Comparison of ENCODE assay signal across 11 cellular contexts in the genomic region with DNA sequence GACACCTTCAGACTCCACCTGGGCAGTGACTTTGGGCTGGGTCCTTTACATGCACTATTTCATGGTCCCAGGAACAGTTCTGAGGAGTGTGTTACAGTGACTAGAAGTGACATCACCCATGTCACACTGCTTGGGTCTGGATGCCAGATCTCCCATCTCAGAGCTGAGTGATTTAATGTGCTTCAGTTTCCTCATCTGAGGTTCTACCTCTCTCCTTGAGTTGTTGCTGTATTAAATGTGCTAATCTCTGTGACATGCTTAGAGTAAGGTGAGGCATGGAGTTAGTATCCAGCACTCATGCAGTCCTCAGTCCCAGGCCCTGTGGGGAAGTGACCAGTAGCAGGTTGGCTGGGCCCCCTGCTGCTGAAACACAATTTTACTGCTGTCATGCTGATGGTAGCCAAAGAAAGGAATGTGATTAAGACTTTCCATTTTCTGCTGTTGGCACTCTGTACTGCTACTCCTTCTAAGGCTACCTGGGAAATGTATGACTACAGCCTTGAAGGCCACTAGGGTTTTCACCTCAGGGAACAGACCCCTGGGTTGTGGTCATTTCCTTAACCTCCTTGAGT.
DNase-seq lines count a peak whose midpoint lies in the region; ATAC-seq and TF ChIP-seq lines count a peak whose summit lies in the region.
"Had no signal": no experiment of that assay in that cellular context is flagged by ENCODE, and none has a peak within 500 bp of the region (broad histone marks: within the 10 kb centered on the region; RNA-seq: fewer than 3 reads in every experiment).

No MANE protein-coding gene starts in this region.

- H3K27ac Mint-ChIP-seq in activated naive CD4-positive, alpha-beta T cell treated with anti-CD3 and anti-CD28 coated beads, Interleukin-2, amount 50 U/mL, for 24 hours = peak overlapping the region; percentile 74
- H3K27ac Mint-ChIP-seq in activated CD4-positive, alpha-beta memory T cell treated with anti-CD3 and anti-CD28 coated beads for 36 hours = peak overlapping the region; percentile 93

- H3K9me3 ChIP-seq in breast epithelium = peaks cover 0 to 9% of the 10 kb centered on the region in 2 donors
- H3K9me3 ChIP-seq: neutrophil had no signal

- H3K27ac ChIP-seq in breast epithelium = no peak overlapping the region
- H3K27ac ChIP-seq: neutrophil had no signal

- H3K4me1 ChIP-seq in breast epithelium = no peaks in the 10 kb centered on the region

- no peak for DNase-seq in activated naive CD4-positive, alpha-beta T cell treated with anti-CD3 and anti-CD28 coated beads, Interleukin-2, amount 50 U/mL, for 16 hours
- DNase-seq in activated CD4-positive, alpha-beta memory T cell treated with anti-CD3 and anti-CD28 coated beads for 36 hours = peak; percentile 61
- peak; percentile 25 for DNase-seq in stimulated activated naive CD8-positive, alpha-beta T cell treated with anti-CD3 and anti-CD28 coated beads, Interleukin-15, Interleukin-2, amounts not matched to agents 100 U/mL and 50 U/mL, for 24 hours
- DNase-seq in breast epithelium (ENCODE audit: low spot score in 2 of 2) (no peak), NCI-H2107 (lab: John Stamatoyannopoulos, UW) (no peak), hypothalamus (lab: John Stamatoyannopoulos, UW) (no peak)
- DNase-seq: AML-193, NCI-H1694 had no signal

- POLR2A ChIA-PET in activated CD4-positive, alpha-beta memory T cell treated with anti-CD3 and anti-CD28 coated beads for 36 hours (lab: Charles Lee) = interaction anchor here (1.0 kb wide), 1 partner anchor 179 kb away, joined by 4 read pairs; no protein-coding TSS in a partner anchor

- H3K36me3 ChIP-seq in breast epithelium = no peaks in the 10 kb centered on the region
- H3K36me3 ChIP-seq: neutrophil had no signal

- peaks cover 49% of the 10 kb centered on the region for H3K4me1 Mint-ChIP-seq in activated naive CD4-positive, alpha-beta T cell treated with anti-CD3 and anti-CD28 coated beads, Interleukin-2, amount 50 U/mL, for 24 hours
- H3K4me1 Mint-ChIP-seq in activated CD4-positive, alpha-beta memory T cell treated with anti-CD3 and anti-CD28 coated beads for 36 hours (ENCODE audit: low read depth) = peaks cover 46% of the 10 kb centered on the region

- H3K4me3 Mint-ChIP-seq in activated naive CD4-positive, alpha-beta T cell treated with anti-CD3 and anti-CD28 coated beads, Interleukin-2, amount 50 U/mL, for 24 hours = peak overlapping the region; percentile 26
- peak overlapping the region; percentile 46 for H3K4me3 Mint-ChIP-seq in activated CD4-positive, alpha-beta memory T cell treated with anti-CD3 and anti-CD28 coated beads for 36 hours

- no peak overlapping the region for H3K4me3 ChIP-seq in breast epithelium

- no peak for TF ChIP-seq POLR2A in breast epithelium (IDR thresholded peaks at IDR 0.05)

- H3K27me3 Mint-ChIP-seq in activated naive CD4-positive, alpha-beta T cell treated with anti-CD3 and anti-CD28 coated beads, Interleukin-2, amount 50 U/mL, for 24 hours = no peaks in the 10 kb centered on the region
- H3K27me3 Mint-ChIP-seq in activated CD4-positive, alpha-beta memory T cell treated with anti-CD3 and anti-CD28 coated beads for 36 hours = no peaks in the 10 kb centered on the region

- peaks cover 0 to 68% of the 10 kb centered on the region in 2 donors for H3K27me3 ChIP-seq in breast epithelium
- H3K27me3 ChIP-seq: neutrophil had no signal

- H3K9me3 Mint-ChIP-seq in activated naive CD4-positive, alpha-beta T cell treated with anti-CD3 and anti-CD28 coated beads, Interleukin-2, amount 50 U/mL, for 24 hours = no peaks in the 10 kb centered on the region
- H3K9me3 Mint-ChIP-seq in activated CD4-positive, alpha-beta memory T cell treated with anti-CD3 and anti-CD28 coated beads for 36 hours = peaks cover 3% of the 10 kb centered on the region

- TF ChIP-seq CTCF in breast epithelium (IDR thresholded peaks at IDR 0.05) = no peak

- intact Hi-C loops in activated CD4-positive, alpha-beta memory T cell treated with anti-CD3 and anti-CD28 coated beads for 36 hours (cut with micrococcal nuclease) = loop anchor here (2.0 kb wide), 3 partner anchors 138 to 278 kb away; no protein-coding TSS in a partner anchor
- intact Hi-C loops in breast epithelium (cut with DNase I; ENCODE audit: low total_unique reads) = loop anchor here (5.0 kb wide), 1 partner anchor 1096 kb away; no protein-coding TSS in a partner anchor

- H3K36me3 Mint-ChIP-seq in activated naive CD4-positive, alpha-beta T cell treated with anti-CD3 and anti-CD28 coated beads, Interleukin-2, amount 50 U/mL, for 24 hours = no peaks in the 10 kb centered on the region
- H3K36me3 Mint-ChIP-seq in activated CD4-positive, alpha-beta memory T cell treated with anti-CD3 and anti-CD28 coated beads for 36 hours = no peaks in the 10 kb centered on the region

- ATAC-seq in HG02763 (IDR thresholded peaks at IDR 0.05; ENCODE audit: unreplicated experiment) = peak; percentile 15
- peak; percentile 85 for ATAC-seq in stimulated activated naive CD8-positive, alpha-beta T cell treated with anti-CD3 and anti-CD28 coated beads, Interleukin-15, Interleukin-2, amounts not matched to agents 100 U/mL and 50 U/mL, for 24 hours

- CTCF ChIA-PET in activated CD4-positive, alpha-beta memory T cell treated with anti-CD3 and anti-CD28 coated beads for 36 hours (lab: Charles Lee) = interaction anchor here (0.8 to 2.1 kb wide), 3 partner anchors 172 to 179 kb away, joined by 3 to 9 read pairs (median 4); no protein-coding TSS in a partner anchor

Comparison
In these comparisons a context has a peak if more than half of its experiments do, and no peak if none do; other contexts are left out.
1. DNase-seq: peak in activated CD4-positive, alpha-beta memory T cell treated with anti-CD3 and anti-CD28 coated beads for 36 hours (single experiment) and stimulated activated naive CD8-positive, alpha-beta T cell treated with anti-CD3 and anti-CD28 coated beads, Interleukin-15, Interleukin-2, amounts not matched to agents 100 U/mL and 50 U/mL, for 24 hours (single experiment); none in activated naive CD4-positive, alpha-beta T cell treated with anti-CD3 and anti-CD28 coated beads, Interleukin-2, amount 50 U/mL, for 16 hours (single experiment), breast epithelium (0 of 2), NCI-H2107 (single experiment) and hypothalamus (0 of 51).